8 cellular contexts compared by ENCODE assay signal in the genomic region with DNA sequence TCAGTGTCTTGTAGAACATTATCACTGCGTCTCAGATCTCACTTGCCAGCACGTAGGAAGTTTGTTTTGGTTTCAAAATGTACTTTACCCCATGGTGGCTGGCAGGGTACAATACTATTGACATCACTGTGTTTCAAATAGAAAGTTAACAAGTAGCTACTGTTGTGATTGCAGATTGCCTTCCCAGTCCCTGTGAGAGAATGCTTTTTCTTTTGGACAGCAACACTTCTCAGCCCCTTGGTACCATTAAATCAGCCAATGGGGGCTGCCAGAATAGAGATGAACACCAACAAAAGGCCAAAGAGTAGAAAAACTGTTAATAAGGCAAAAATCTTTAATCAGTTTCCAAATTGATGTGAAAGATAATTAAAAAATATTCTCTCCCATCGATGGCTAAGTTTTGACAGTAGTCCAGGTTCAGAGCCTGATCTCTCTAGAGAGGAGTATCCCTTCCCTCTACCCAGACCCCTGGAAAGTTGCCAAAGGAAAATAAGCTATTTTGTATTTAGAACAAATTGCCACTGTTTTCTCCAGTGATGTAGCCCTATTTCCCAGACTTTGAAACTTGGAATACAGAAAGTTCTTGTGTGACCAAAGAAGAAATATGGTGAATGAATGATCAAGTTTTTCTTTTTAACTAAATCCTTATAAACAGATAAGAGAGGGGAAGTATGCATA. TPM values are rescaled to one million over a fixed set of nuclear protein-coding genes. Genes with fewer than 3 reads are reported as not detected.
DNase-seq lines count a peak whose midpoint lies in the region; ATAC-seq and TF ChIP-seq lines count a peak whose summit lies in the region.

No MANE protein-coding gene starts in this region.

- H3K27ac Mint-ChIP-seq in CD4-positive, alpha-beta T cell, result peak overlapping the region; percentile 84
- no peak overlapping the region for H3K27ac Mint-ChIP-seq in activated CD4-positive, alpha-beta memory T cell treated with anti-CD3 and anti-CD28 coated beads for 36 hours

- no peaks in the 10 kb centered on the region for H3K9me3 Mint-ChIP-seq in CD4-positive, alpha-beta T cell
- no peaks in the 10 kb centered on the region for H3K9me3 Mint-ChIP-seq in activated CD4-positive, alpha-beta memory T cell treated with anti-CD3 and anti-CD28 coated beads for 36 hours

- no peaks in the 10 kb centered on the region for H3K4me1 ChIP-seq in mesendoderm (ENCODE audit: control insufficient read depth, low read depth, low read length)

- no peak overlapping the region for H3K4me2 ChIP-seq in mesendoderm (ENCODE audit: low read length)

- no peak overlapping the region for H4K8ac ChIP-seq in mesendoderm (ENCODE audit: low read depth, low read length)

- H3K36me3 Mint-ChIP-seq in CD4-positive, alpha-beta T cell (ENCODE audit: low read depth), result no peaks in the 10 kb centered on the region
- H3K36me3 Mint-ChIP-seq in activated CD4-positive, alpha-beta memory T cell treated with anti-CD3 and anti-CD28 coated beads for 36 hours, result no peaks in the 10 kb centered on the region

- no peaks in the 10 kb centered on the region for H3K9me3 ChIP-seq in CD4-positive, alpha-beta T cell (ENCODE audit: control insufficient read depth, low read length)

- no peaks in the 10 kb centered on the region for H3K79me2 ChIP-seq in mesendoderm (ENCODE audit: control insufficient read depth, insufficient read depth, low read length)

- H3K36me3 ChIP-seq in mesendoderm (ENCODE audit: control insufficient read depth, insufficient read depth, low read length), result no peaks in the 10 kb centered on the region

- POLR2A ChIA-PET in CD4-positive, alpha-beta T cell (lab: Charles Lee), result interaction anchor here (1.8 kb wide), 1 partner anchor 61 kb away, joined by 15 read pairs; no protein-coding TSS in a partner anchor
- POLR2A ChIA-PET in activated CD4-positive, alpha-beta memory T cell treated with anti-CD3 and anti-CD28 coated beads for 36 hours (lab: Charles Lee), result no interaction called here

- H2BK120ac ChIP-seq in mesendoderm (ENCODE audit: low read depth, low read length), result no peak overlapping the region

- ATAC-seq in CD4-positive, alpha-beta T cell (ENCODE audit: poor library complexity), result peak; percentile 67
- ATAC-seq in GM21825 (IDR thresholded peaks at IDR 0.05; ENCODE audit: unreplicated experiment), result peak; percentile 65

- no peak overlapping the region for H2BK15ac ChIP-seq in mesendoderm (replicated peaks; ENCODE audit: low read depth)

- H3K79me1 ChIP-seq in mesendoderm (ENCODE audit: low read length), result no peaks in the 10 kb centered on the region

- no peak overlapping the region for H3K9ac ChIP-seq in mesendoderm (ENCODE audit: low read length)

- peaks cover 58% of the 10 kb centered on the region for H3K4me1 Mint-ChIP-seq in CD4-positive, alpha-beta T cell (ENCODE audit: low read depth)
- peaks cover 45% of the 10 kb centered on the region for H3K4me1 Mint-ChIP-seq in activated CD4-positive, alpha-beta memory T cell treated with anti-CD3 and anti-CD28 coated beads for 36 hours (ENCODE audit: low read depth)

- H3K27me3 Mint-ChIP-seq in CD4-positive, alpha-beta T cell, result no peaks in the 10 kb centered on the region
- no peaks in the 10 kb centered on the region for H3K27me3 Mint-ChIP-seq in activated CD4-positive, alpha-beta memory T cell treated with anti-CD3 and anti-CD28 coated beads for 36 hours

- H3K18ac ChIP-seq in mesendoderm (ENCODE audit: low read length), result no peak overlapping the region

- no peak overlapping the region for H2AK5ac ChIP-seq in mesendoderm (ENCODE audit: low read length)

- no peak overlapping the region for H4K5ac ChIP-seq in mesendoderm (ENCODE audit: low read length)

- no CpG with 5 or more reads among the region's 3 CpGs for WGBS in mesendoderm (ENCODE audit: extremely low coverage, insufficient coverage, low lambda C conversion rate)

- DNase-seq in CD4-positive, alpha-beta T cell, result no peak
- DNase-seq in activated CD4-positive, alpha-beta memory T cell treated with anti-CD3 and anti-CD28 coated beads for 36 hours, result peak; percentile 25
- DNase-seq in head of caudate nucleus, result peak in 30 of 42 donors; percentile 9 to 82 (median 54)
- DNase-seq in skeletal muscle cell (ENCODE audit: low read depth), result peak; percentile 40
- DNase-seq in NCI-H146 treated with DMSO at 0.1 percent for 48 hours (lab: John Stamatoyannopoulos, UW; ENCODE audit: unreplicated experiment), result no peak
- no peak for DNase-seq in NCI-H510A treated with DMSO at 0.1 percent for 48 hours (lab: John Stamatoyannopoulos, UW)
- no peak for DNase-seq in mesendoderm

- H3K56ac ChIP-seq in mesendoderm (ENCODE audit: low read length), result no peak overlapping the region

- H2BK5ac ChIP-seq in mesendoderm (ENCODE audit: low read length), result no peak overlapping the region

- H3K4me3 Mint-ChIP-seq in CD4-positive, alpha-beta T cell, result peak overlapping the region; percentile 80
- H3K4me3 Mint-ChIP-seq in activated CD4-positive, alpha-beta memory T cell treated with anti-CD3 and anti-CD28 coated beads for 36 hours, result peak overlapping the region; percentile 56

- no peaks in the 10 kb centered on the region for H3K27me3 ChIP-seq in CD4-positive, alpha-beta T cell (ENCODE audit: control insufficient read depth, insufficient read depth, low read length)
- no peaks in the 10 kb centered on the region for H3K27me3 ChIP-seq in mesendoderm (ENCODE audit: insufficient read depth, low read length, poor library complexity)

- intact Hi-C loops in CD4-positive, alpha-beta T cell (cut with DNase I, micrococcal nuclease), result no loop called here
- intact Hi-C loops in activated CD4-positive, alpha-beta memory T cell treated with anti-CD3 and anti-CD28 coated beads for 36 hours (cut with micrococcal nuclease), result loop anchor here (1.0 to 10.0 kb wide), 2 partner anchors 17 to 385 kb away; no protein-coding TSS in a partner anchor
- intact Hi-C loops in head of caudate nucleus (cut with DNase I), result loop anchor here (5.0 to 10.0 kb wide), 2 partner anchors 62 to 385 kb away; a partner anchor contains a TSS

- H3K4ac ChIP-seq in mesendoderm (ENCODE audit: low read depth, low read length), result no peak overlapping the region

- no peak overlapping the region for H3K27ac ChIP-seq in CD4-positive, alpha-beta T cell (ENCODE audit: low read depth, low read length)
- H3K27ac ChIP-seq in mesendoderm (ENCODE audit: low read depth, low read length), result no peak overlapping the region

- H3K23ac ChIP-seq in mesendoderm (ENCODE audit: low read length), result no peak overlapping the region

- CTCF ChIA-PET in CD4-positive, alpha-beta T cell (lab: Charles Lee), result interaction anchor here (0.5 to 1.1 kb wide), 2 partner anchors 36 to 61 kb away, joined by 3 to 4 read pairs; no protein-coding TSS in a partner anchor
- CTCF ChIA-PET in activated CD4-positive, alpha-beta memory T cell treated with anti-CD3 and anti-CD28 coated beads for 36 hours (lab: Charles Lee), result interaction anchor here (1.2 to 3.1 kb wide), 5 partner anchors 9 to 330 kb away, joined by 3 to 15 read pairs (median 11); no protein-coding TSS in a partner anchor

- H3K4me3 ChIP-seq in skeletal muscle cell (ENCODE audit: low read depth, low read length) (no peak overlapping the region), mesendoderm (ENCODE audit: low read length) (no peak overlapping the region)

- TF ChIP-seq CTCF in CD4-positive, alpha-beta T cell (IDR thresholded peaks at IDR 0.05), result no peak

RNA-seq across cellular contexts. Expression of a gene that starts 34.9 kb away (rescaled TPM):
- 10 to 100 TPM; 40.2 to 48.1 TPM for total RNA-seq in CD4-positive, alpha-beta T cell
- total RNA-seq in activated CD4-positive, alpha-beta memory T cell treated with anti-CD3 and anti-CD28 coated beads for 36 hours, result 10 to 100 TPM; 44.1 to 48.3 TPM
- polyA plus RNA-seq in mesendoderm (2013, experiment 1 of 2), result 44.4 TPM
- 44.1 TPM for polyA plus RNA-seq in mesendoderm (2013, experiment 2 of 2)

Comparison
In these comparisons a context has a peak if more than half of its experiments do, and no peak if none do; other contexts are left out.
1. DNase-seq: peak in activated CD4-positive, alpha-beta memory T cell treated with anti-CD3 and anti-CD28 coated beads for 36 hours (single experiment), head of caudate nucleus (30 of 42) and skeletal muscle cell (single experiment); none in CD4-positive, alpha-beta T cell (0 of 10), NCI-H146 treated with DMSO at 0.1 percent for 48 hours (single experiment), NCI-H510A treated with DMSO at 0.1 percent for 48 hours (single experiment) and mesendoderm (single experiment).
2. intact Hi-C loops: an anchor here in activated CD4-positive, alpha-beta memory T cell treated with anti-CD3 and anti-CD28 coated beads for 36 hours (1.0 to 10.0 kb wide) and head of caudate nucleus (5.0 to 10.0 kb wide); none called in CD4-positive, alpha-beta T cell.